In the genomic region with DNA sequence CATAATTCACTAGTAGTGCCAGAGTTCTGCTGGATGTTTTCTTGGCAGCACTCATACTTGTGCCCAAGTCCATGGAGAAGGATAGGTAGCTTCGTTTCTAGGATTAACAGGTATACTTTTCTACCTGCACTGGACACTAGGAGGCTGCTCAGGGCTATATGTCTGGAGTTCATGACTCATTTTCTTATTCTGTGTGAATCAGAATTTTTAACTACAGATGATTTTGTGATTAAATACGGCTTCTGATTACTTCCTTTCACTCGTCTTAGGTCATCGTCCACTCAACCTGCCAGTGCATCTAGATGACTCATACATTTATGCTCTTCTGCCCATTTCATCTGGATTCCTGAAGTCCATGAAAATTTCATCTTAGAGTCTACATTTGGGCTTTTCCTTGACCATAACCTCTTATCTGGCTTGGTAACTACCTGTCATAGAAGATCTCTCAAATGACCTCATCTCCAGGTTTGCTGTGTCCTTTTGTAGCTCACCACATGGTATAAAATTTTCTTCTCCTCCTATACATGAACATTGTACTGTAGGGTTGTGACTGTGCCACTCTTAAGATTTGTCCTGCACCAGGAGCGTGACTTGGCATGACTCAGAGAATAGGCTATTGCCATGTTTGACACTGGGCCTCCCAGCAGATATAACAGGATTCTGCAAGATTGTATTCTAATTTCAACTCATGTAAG, we compare ENCODE assay signal across 23 cellular contexts.
DNase-seq lines count a peak whose midpoint lies in the region; ATAC-seq, FAIRE-seq and TF ChIP-seq lines count a peak whose summit lies in the region.
"Had no signal": no experiment of that assay in that cellular context is flagged by ENCODE, and none has a peak within 500 bp of the region (broad histone marks: within the 10 kb centered on the region; RNA-seq: fewer than 3 reads in every experiment).

No MANE protein-coding gene starts in this region.

- no peak overlapping the region for H3K27ac ChIP-seq in A549
- no peak overlapping the region for H3K27ac ChIP-seq in astrocyte (ENCODE audit: low read depth, low read length)
- H3K27ac ChIP-seq in substantia nigra (ENCODE audit: low read depth, low read length, poor library complexity, severe bottlenecking): no peak overlapping the region

- H2AFZ ChIP-seq in astrocyte (ENCODE audit: low read depth, low read length): no peak overlapping the region

- H3K9me3 ChIP-seq in A549: no peaks in the 10 kb centered on the region; the same call in 2 of the 3 replicates
- no peaks in the 10 kb centered on the region for H3K9me3 ChIP-seq in astrocyte (ENCODE audit: insufficient read depth, low read depth, low read length)
- H3K9me3 ChIP-seq in Caco-2: no peaks in the 10 kb centered on the region

- ATAC-seq in A549 (peak; percentile 67 to 74), GM19035 (IDR thresholded peaks at IDR 0.05; ENCODE audit: unreplicated experiment) (no peak), left cardiac atrium (no peak)
- ATAC-seq: HepG2; natural killer cell; stimulated activated memory B cell treated with anti-CD40 and anti-IgM and Interleukin-4, amounts not matched to agents 10 μg/mL and 1 μg/mL and 100 μg/mL, for 72 hours; T-helper 17 cell; WTC11 had no signal

- no peaks in the 10 kb centered on the region for H3K36me3 ChIP-seq in astrocyte (ENCODE audit: insufficient read depth, low read length)
- H3K36me3 ChIP-seq in Caco-2 (ENCODE audit: control insufficient read depth, insufficient read depth, low read length): no peaks in the 10 kb centered on the region

- H3K4me3 Mint-ChIP-seq in astrocyte (ENCODE audit: unreplicated experiment): no peak overlapping the region
- H3K4me3 Mint-ChIP-seq in Caco-2 (ENCODE audit: unreplicated experiment): no peak overlapping the region
- H3K4me3 Mint-ChIP-seq: activated T-helper 1 cell treated with anti-CD3 and anti-CD28 coated beads, Interleukin-12 subunit alpha, Interleukin-12 subunit beta, Interleukin-2, Interleukin-4 antibody, amounts not matched to agents 30 ng/mL and 10 ng/mL and 1 ng/mL, durations not matched to agents 14 hours and 24 hours and 36 hours; CD4-positive, CD25-positive, alpha-beta regulatory T cell; memory B cell; natural killer cell; stimulated activated memory B cell treated with anti-CD40 and anti-IgM and Interleukin-4, amounts not matched to agents 10 μg/mL and 1 μg/mL and 100 μg/mL, for 72 hours; T-helper 17 cell; WTC11 had no signal

- H3K27me3 ChIP-seq in astrocyte (ENCODE audit: insufficient read depth, low read length) (no peaks in the 10 kb centered on the region), Caco-2 (replicated peaks; ENCODE audit: control insufficient read depth, insufficient read depth, low read length) (no peaks in the 10 kb centered on the region)

- TF ChIP-seq RAD21 in A549 (conservative IDR thresholded peaks at IDR 0.05 in 1 of 2, IDR thresholded peaks at IDR 0.05 in 1 of 2): no peak

- DNase-seq in A549 (ENCODE audit: low read depth in 1 of 2, low spot score in 1 of 2): peak; percentile 4 to 24
- DNase-seq in HS-5 (ENCODE audit: low read depth): peak; percentile 15
- peak; percentile 63 for DNase-seq in astrocyte (ENCODE audit: low read depth)
- DNase-seq in glomerular visceral epithelial cell (ENCODE audit: extremely low spot score): peak; percentile 66
- no peak for DNase-seq in Caco-2
- no peak for DNase-seq in left cardiac atrium
- no peak for DNase-seq in substantia nigra (lab: John Stamatoyannopoulos, UW)
- DNase-seq: CD4-positive, CD25-positive, alpha-beta regulatory T cell; DND-41; natural killer cell; NCI-H2029; NCI-H446 treated with DMSO at 0.1 percent for 48 hours; SHP77; T-helper 17 cell; trophoblast cell had no signal

- H3K4me3 ChIP-seq in A549: no peak overlapping the region
- no peak overlapping the region for H3K4me3 ChIP-seq in astrocyte (ENCODE audit: insufficient read depth, low read depth, low read length)
- H3K4me3 ChIP-seq in Caco-2 (ENCODE audit: low read depth, low read length): no peak overlapping the region

- H3K9me3 Mint-ChIP-seq in astrocyte (ENCODE audit: unreplicated experiment) (no peaks in the 10 kb centered on the region), Caco-2 (ENCODE audit: unreplicated experiment) (no peaks in the 10 kb centered on the region)
- H3K9me3 Mint-ChIP-seq: activated T-helper 1 cell treated with anti-CD3 and anti-CD28 coated beads, Interleukin-12 subunit alpha, Interleukin-12 subunit beta, Interleukin-2, Interleukin-4 antibody, amounts not matched to agents 30 ng/mL and 10 ng/mL and 1 ng/mL, durations not matched to agents 14 hours and 24 hours and 36 hours; stimulated activated memory B cell treated with anti-CD40 and anti-IgM and Interleukin-4, amounts not matched to agents 10 μg/mL and 1 μg/mL and 100 μg/mL, for 72 hours had no signal

- WGBS in A549 (ENCODE audit: missing lambda C conversion rate): 28% methylated on average over 5 of the region's 5 CpGs

- TF ChIP-seq CTCF in A549 (IDR thresholded peaks at IDR 0.05) (no peak), astrocyte (IDR thresholded peaks at IDR 0.05; ENCODE audit: insufficient read depth, low read depth, low read length) (no peak), Caco-2 (IDR thresholded peaks at IDR 0.05; ENCODE audit: insufficient read depth in 1 of 2, low read depth in 1 of 2, low read length in 1 of 2, severe bottlenecking in 1 of 2, unreplicated experiment in 1 of 2) (no peak)

- no peaks in the 10 kb centered on the region for H4K20me1 ChIP-seq in astrocyte (ENCODE audit: insufficient read depth, low read length)

- no peak overlapping the region for H3K4me2 ChIP-seq in A549
- no peak overlapping the region for H3K4me2 ChIP-seq in astrocyte (ENCODE audit: low read length)

- H3K79me2 ChIP-seq in astrocyte (ENCODE audit: insufficient read depth, low read length): no peaks in the 10 kb centered on the region

- FAIRE-seq in A549 (lab: Jason Lieb, UNC) (no peak), astrocyte (lab: Jason Lieb, UNC) (no peak)
- FAIRE-seq: endometrium, HepG2 had no signal

- 0 out of 3 replicates have a peak, but pooled peaks cover 3% of the 10 kb centered on the region for H3K4me1 ChIP-seq in A549
- H3K4me1 ChIP-seq in astrocyte (ENCODE audit: insufficient read depth, low read length): no peaks in the 10 kb centered on the region
- no peaks in the 10 kb centered on the region for H3K4me1 ChIP-seq in Caco-2

- H3K9ac ChIP-seq in astrocyte (ENCODE audit: low read length): no peak overlapping the region

- H3K27ac Mint-ChIP-seq in astrocyte (ENCODE audit: unreplicated experiment): no peak overlapping the region
- no peak overlapping the region for H3K27ac Mint-ChIP-seq in Caco-2 (ENCODE audit: unreplicated experiment)
- H3K27ac Mint-ChIP-seq: activated T-helper 1 cell treated with anti-CD3 and anti-CD28 coated beads, Interleukin-12 subunit alpha, Interleukin-12 subunit beta, Interleukin-2, Interleukin-4 antibody, amounts not matched to agents 30 ng/mL and 10 ng/mL and 1 ng/mL, durations not matched to agents 14 hours and 24 hours and 36 hours; CD4-positive, CD25-positive, alpha-beta regulatory T cell; memory B cell; natural killer cell; progenitor cell of endocrine pancreas; stimulated activated memory B cell treated with anti-CD40 and anti-IgM and Interleukin-4, amounts not matched to agents 10 μg/mL and 1 μg/mL and 100 μg/mL, for 72 hours; T-helper 17 cell; WTC11 had no signal

- H3K36me3 Mint-ChIP-seq in astrocyte (ENCODE audit: low read depth, unreplicated experiment) (peaks cover 2% of the 10 kb centered on the region), Caco-2 (ENCODE audit: insufficient read depth, unreplicated experiment) (no peaks in the 10 kb centered on the region)
- H3K36me3 Mint-ChIP-seq: CD4-positive, CD25-positive, alpha-beta regulatory T cell; natural killer cell; stimulated activated memory B cell treated with anti-CD40 and anti-IgM and Interleukin-4, amounts not matched to agents 10 μg/mL and 1 μg/mL and 100 μg/mL, for 72 hours had no signal

- H3K4me1 Mint-ChIP-seq in astrocyte (ENCODE audit: low read depth, unreplicated experiment) (no peaks in the 10 kb centered on the region), Caco-2 (ENCODE audit: low read depth, unreplicated experiment) (no peaks in the 10 kb centered on the region)
- H3K4me1 Mint-ChIP-seq: CD4-positive, CD25-positive, alpha-beta regulatory T cell; memory B cell; natural killer cell; stimulated activated memory B cell treated with anti-CD40 and anti-IgM and Interleukin-4, amounts not matched to agents 10 μg/mL and 1 μg/mL and 100 μg/mL, for 72 hours; T-helper 17 cell had no signal

- TF ChIP-seq POLR2A in A549 (IDR thresholded peaks at IDR 0.05; ENCODE audit: low read length): no peak

- intact Hi-C loops in Caco-2 (cut with micrococcal nuclease; ENCODE audit: unreplicated experiment) (no loop called here), left cardiac atrium (cut with DNase I) (no loop called here)

- CTCF ChIA-PET in A549 (lab: Yijun Ruan, JAX) (no interaction called here), Caco-2 (lab: Charles Lee) (interaction anchor here (1.2 kb wide), 1 partner anchor 122 kb away, joined by 6 read pairs; no protein-coding TSS in a partner anchor)

- H3K27me3 Mint-ChIP-seq in astrocyte (ENCODE audit: low read depth, unreplicated experiment) (no peaks in the 10 kb centered on the region), Caco-2 (ENCODE audit: insufficient read depth, unreplicated experiment) (no peaks in the 10 kb centered on the region)
- H3K27me3 Mint-ChIP-seq: progenitor cell of endocrine pancreas had no signal

- BruUV-seq in Caco-2 (replicated peaks; lab: Mats Ljungman, UMichigan): no TSS peak

- no peak for TF ChIP-seq EP300 in A549 (IDR thresholded peaks at IDR 0.05)

- POLR2A ChIA-PET in A549 (lab: Yijun Ruan, JAX): no interaction called here
- POLR2A ChIA-PET in Caco-2 (lab: Charles Lee): no interaction called here

TF ChIP-seq in A549, 52 proteins besides CTCF, POLR2A, EP300 and RAD21:
- TF ChIP-seq JUNB (IDR thresholded peaks at IDR 0.05) (peak; percentile 26; the same call in 1 of the 2 replicates), FOSL2 (IDR thresholded peaks at IDR 0.05) (no peak), FOSL2 (CRISPR knock-in tag; IDR thresholded peaks at IDR 0.05) (peak; percentile 69), SMC3 (IDR thresholded peaks at IDR 0.05) (no peak)
- TF ChIP-seq, protein P1, sequence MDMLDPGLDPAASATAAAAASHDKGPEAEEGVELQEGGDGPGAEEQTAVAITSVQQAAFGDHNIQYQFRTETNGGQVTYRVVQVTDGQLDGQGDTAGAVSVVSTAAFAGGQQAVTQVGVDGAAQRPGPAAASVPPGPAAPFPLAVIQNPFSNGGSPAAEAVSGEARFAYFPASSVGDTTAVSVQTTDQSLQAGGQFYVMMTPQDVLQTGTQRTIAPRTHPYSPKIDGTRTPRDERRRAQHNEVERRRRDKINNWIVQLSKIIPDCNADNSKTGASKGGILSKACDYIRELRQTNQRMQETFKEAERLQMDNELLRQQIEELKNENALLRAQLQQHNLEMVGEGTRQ (IDR thresholded peaks at IDR 0.05): no peak

Comparison
In these comparisons a context has a peak if more than half of its experiments do, and no peak if none do; other contexts are left out.
1. ATAC-seq: peak in A549 (2 of 2); none in GM19035 (single experiment) and left cardiac atrium (0 of 2).
2. DNase-seq: peak in A549 (2 of 2), HS-5 (single experiment), astrocyte (single experiment) and glomerular visceral epithelial cell (single experiment); none in Caco-2 (0 of 2), left cardiac atrium (single experiment) and substantia nigra (0 of 49).